ENCODE assay signal across 8 cellular contexts in the genomic region with DNA sequence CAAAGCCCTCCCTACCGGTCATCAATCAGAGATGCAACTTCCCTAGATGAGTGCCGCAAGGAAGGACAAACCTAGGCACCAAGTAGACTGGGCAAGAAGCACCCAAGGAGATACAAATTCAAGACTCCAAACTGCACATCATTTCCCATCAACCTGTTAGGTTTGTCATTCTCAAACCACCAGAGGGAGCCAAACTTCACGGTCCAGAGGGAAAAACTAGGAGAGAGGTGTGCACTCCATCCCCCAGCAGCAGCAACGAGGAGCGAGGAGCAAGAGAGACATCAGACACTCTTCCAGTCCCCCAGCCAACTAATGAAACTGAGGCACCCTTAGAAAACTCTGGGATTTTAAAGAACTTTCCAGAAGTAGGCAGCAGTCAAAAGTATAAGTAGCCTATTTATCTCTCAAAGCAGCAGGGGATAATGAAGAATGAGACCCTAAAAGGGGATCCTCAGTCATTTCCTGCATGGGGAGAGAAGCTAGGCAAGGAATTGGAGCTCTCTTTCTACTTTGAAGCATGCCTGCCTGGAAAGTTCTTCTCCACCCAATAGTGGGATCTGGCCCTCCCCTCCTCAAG. TPM values are rescaled to one million over a fixed set of nuclear protein-coding genes. Genes with fewer than 3 reads are reported as not detected.
DNase-seq lines count a peak whose midpoint lies in the region; ATAC-seq, FAIRE-seq and TF ChIP-seq lines count a peak whose summit lies in the region.

No MANE protein-coding gene starts in this region.

- no peak for TF ChIP-seq POLR2A in gastrocnemius medialis (IDR thresholded peaks at IDR 0.05)

- no peaks in the 10 kb centered on the region for H3K9me3 ChIP-seq in gastrocnemius medialis

- H3K4me1 ChIP-seq in gastrocnemius medialis = no peaks in the 10 kb centered on the region

- H3K4me3 ChIP-seq in gastrocnemius medialis = no peak overlapping the region

- peak; percentile 75 for TF ChIP-seq CTCF in AG09319 (IDR thresholded peaks at IDR 0.05; ENCODE audit: low read depth, low read length)
- TF ChIP-seq CTCF in gastrocnemius medialis (IDR thresholded peaks at IDR 0.05 in 4 of 5, conservative IDR thresholded peaks at IDR 0.05 in 1 of 5) = peak; percentile 46 to 77 (median 62)

- intact Hi-C loops in left ventricle myocardium superior (cut with micrococcal nuclease) = no loop called here
- intact Hi-C loops in gastrocnemius medialis (cut with DNase I; ENCODE audit: low total_unique reads) = loop anchor here (1.0 to 5.0 kb wide), 4 partner anchors 49 to 231 kb away; a partner anchor contains a TSS

- FAIRE-seq in GM19239 (lab: Jason Lieb, UNC) = peak; percentile 97

- no peaks in the 10 kb centered on the region for H3K27me3 ChIP-seq in gastrocnemius medialis

- no peak overlapping the region for H3K27ac ChIP-seq in gastrocnemius medialis

- no peaks in the 10 kb centered on the region for H3K36me3 ChIP-seq in gastrocnemius medialis

- in situ Hi-C loops in gastrocnemius medialis (cut with MboI; ENCODE audit: low sequenced_read_pairs in 4 of 4) = no loop called here

- DNase-seq in AG09319 (ENCODE audit: extremely low read depth, low read depth) (peak; percentile 20), GM19239 (ENCODE audit: insufficient read length, low spot score) (peak; percentile 55), NCI-H1048 (lab: John Stamatoyannopoulos, UW) (peak; percentile 13), left ventricle myocardium superior (no peak), gastrocnemius medialis (peak; percentile 29 to 41)
- DNase-seq in activated naive CD8-positive, alpha-beta T cell treated with anti-CD3 and anti-CD28 coated beads, Interleukin-2, amount 50 U/mL, for 16 hours (ENCODE audit: low read depth, low spot score) = peak; percentile 25

- ATAC-seq in SK-N-SH treated with all-trans-retinoic acid at 6 μM for 48 hours (peak; percentile 98), left ventricle myocardium superior (peak; percentile 75), gastrocnemius medialis (peak; percentile 85 to 90), HG03196 (IDR thresholded peaks at IDR 0.05; ENCODE audit: unreplicated experiment) (no peak)

TF ChIP-seq in SK-N-SH treated with all-trans-retinoic acid at 6 μM for 48 hours, 23 proteins besides CTCF, POLR2A, EP300 and RAD21:
- TF ChIP-seq ISL1 (CRISPR knock-in tag; IDR thresholded peaks at IDR 0.05) (no peak), TOX (CRISPR knock-in tag; IDR thresholded peaks at IDR 0.05; ENCODE audit: borderline replicate concordance) (no peak), ZNF565 (CRISPR knock-in tag; conservative IDR thresholded peaks at IDR 0.05; ENCODE audit: low read depth) (no peak), ESRRG (CRISPR knock-in tag; IDR thresholded peaks at IDR 0.05) (no peak), ZFP30 (CRISPR knock-in tag; IDR thresholded peaks at IDR 0.05) (no peak), TCF4 (CRISPR knock-in tag; IDR thresholded peaks at IDR 0.05; ENCODE audit: borderline replicate concordance) (no peak), ZC3H10 (CRISPR knock-in tag; IDR thresholded peaks at IDR 0.05) (no peak), RARB (CRISPR knock-in tag; IDR thresholded peaks at IDR 0.05) (no peak), BACH2 (CRISPR knock-in tag; IDR thresholded peaks at IDR 0.05; ENCODE audit: borderline replicate concordance) (no peak), SNAI2 (CRISPR knock-in tag; IDR thresholded peaks at IDR 0.05) (no peak), OSR1 (CRISPR knock-in tag; IDR thresholded peaks at IDR 0.05) (no peak)
- TF ChIP-seq, protein P1, sequence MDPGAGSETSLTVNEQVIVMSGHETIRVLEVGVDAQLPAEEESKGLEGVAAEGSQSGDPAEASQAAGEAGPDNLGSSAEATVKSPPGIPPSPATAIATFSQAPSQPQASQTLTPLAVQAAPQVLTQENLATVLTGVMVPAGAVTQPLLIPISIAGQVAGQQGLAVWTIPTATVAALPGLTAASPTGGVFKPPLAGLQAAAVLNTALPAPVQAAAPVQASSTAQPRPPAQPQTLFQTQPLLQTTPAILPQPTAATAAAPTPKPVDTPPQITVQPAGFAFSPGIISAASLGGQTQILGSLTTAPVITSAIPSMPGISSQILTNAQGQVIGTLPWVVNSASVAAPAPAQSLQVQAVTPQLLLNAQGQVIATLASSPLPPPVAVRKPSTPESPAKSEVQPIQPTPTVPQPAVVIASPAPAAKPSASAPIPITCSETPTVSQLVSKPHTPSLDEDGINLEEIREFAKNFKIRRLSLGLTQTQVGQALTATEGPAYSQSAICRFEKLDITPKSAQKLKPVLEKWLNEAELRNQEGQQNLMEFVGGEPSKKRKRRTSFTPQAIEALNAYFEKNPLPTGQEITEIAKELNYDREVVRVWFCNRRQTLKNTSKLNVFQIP (CRISPR knock-in tag; IDR thresholded peaks at IDR 0.05; ENCODE audit: borderline replicate concordance, low read depth) = no peak
- TF ChIP-seq, protein P2, sequence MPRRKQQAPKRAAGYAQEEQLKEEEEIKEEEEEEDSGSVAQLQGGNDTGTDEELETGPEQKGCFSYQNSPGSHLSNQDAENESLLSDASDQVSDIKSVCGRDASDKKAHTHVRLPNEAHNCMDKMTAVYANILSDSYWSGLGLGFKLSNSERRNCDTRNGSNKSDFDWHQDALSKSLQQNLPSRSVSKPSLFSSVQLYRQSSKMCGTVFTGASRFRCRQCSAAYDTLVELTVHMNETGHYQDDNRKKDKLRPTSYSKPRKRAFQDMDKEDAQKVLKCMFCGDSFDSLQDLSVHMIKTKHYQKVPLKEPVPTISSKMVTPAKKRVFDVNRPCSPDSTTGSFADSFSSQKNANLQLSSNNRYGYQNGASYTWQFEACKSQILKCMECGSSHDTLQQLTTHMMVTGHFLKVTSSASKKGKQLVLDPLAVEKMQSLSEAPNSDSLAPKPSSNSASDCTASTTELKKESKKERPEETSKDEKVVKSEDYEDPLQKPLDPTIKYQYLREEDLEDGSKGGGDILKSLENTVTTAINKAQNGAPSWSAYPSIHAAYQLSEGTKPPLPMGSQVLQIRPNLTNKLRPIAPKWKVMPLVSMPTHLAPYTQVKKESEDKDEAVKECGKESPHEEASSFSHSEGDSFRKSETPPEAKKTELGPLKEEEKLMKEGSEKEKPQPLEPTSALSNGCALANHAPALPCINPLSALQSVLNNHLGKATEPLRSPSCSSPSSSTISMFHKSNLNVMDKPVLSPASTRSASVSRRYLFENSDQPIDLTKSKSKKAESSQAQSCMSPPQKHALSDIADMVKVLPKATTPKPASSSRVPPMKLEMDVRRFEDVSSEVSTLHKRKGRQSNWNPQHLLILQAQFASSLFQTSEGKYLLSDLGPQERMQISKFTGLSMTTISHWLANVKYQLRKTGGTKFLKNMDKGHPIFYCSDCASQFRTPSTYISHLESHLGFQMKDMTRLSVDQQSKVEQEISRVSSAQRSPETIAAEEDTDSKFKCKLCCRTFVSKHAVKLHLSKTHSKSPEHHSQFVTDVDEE (CRISPR knock-in tag; IDR thresholded peaks at IDR 0.05) = no peak

RNA-seq across cellular contexts. Expression of a gene that starts 37.0 kb away (rescaled TPM):
- 3.3 TPM for total RNA-seq in left ventricle myocardium superior
- total RNA-seq in gastrocnemius medialis = 10 to 100 TPM in 3 of 4 donors, 1 to 10 TPM in 1; 8.8 to 18.7 (median 13.9) TPM

RNA-seq across cellular contexts. Expression of a gene that starts 52.2 kb away (rescaled TPM):
- total RNA-seq in left ventricle myocardium superior (350 TPM), gastrocnemius medialis (10 to 100 TPM; 60.3 to 94.8 (median 79.3) TPM)
